Comparison of ENCODE assay signal across 8 cellular contexts in genomic region chr21:42923553-42924432, GRCh38. TPM values are rescaled to one million over a fixed set of nuclear protein-coding genes. Genes with fewer than 3 reads are reported as not detected.
A peak's percentile ranks its signal among the peaks of the same experiment; 100 is the strongest.
DNase-seq lines count a peak whose midpoint lies in the region; ATAC-seq lines count a peak whose summit lies in the region.

No MANE protein-coding gene starts in this region.

- DNase-seq in COLO668 (lab: John Stamatoyannopoulos, UW; ENCODE audit: unreplicated experiment): peak; percentile 84
- DNase-seq in H7: peak; percentile 91
- peak; percentile 96 for DNase-seq in NCI-H2029 (lab: John Stamatoyannopoulos, UW)
- peak; percentile 16 for DNase-seq in T-helper 9 cell
- DNase-seq in astrocyte of the hippocampus (ENCODE audit: low read depth, low spot score): peak; percentile 90
- peak in 39 of 51 donors; percentile 6 to 83 (median 50) for DNase-seq in hypothalamus (lab: John Stamatoyannopoulos, UW)
- peak; percentile 78 for DNase-seq in sciatic nerve (ENCODE audit: low spot score)
- DNase-seq in posterior vena cava (ENCODE audit: low spot score): no peak

- peak; percentile 93 for ATAC-seq in sciatic nerve

- intact Hi-C loops in sciatic nerve (cut with DNase I) (loop anchor here (5.0 kb wide), 1 partner anchor 49 kb away; the partner anchor contains the start of gene PKNOX1), posterior vena cava (cut with DNase I) (no loop called here)

- peak overlapping the region; percentile 64 for H3K4me3 ChIP-seq in H7 (ENCODE audit: insufficient read depth, low read depth, low read length)

- peaks cover 31% of the 10 kb centered on the region for H3K36me3 ChIP-seq in H7 (replicated peaks; ENCODE audit: control insufficient read depth, insufficient read depth, low read length)

- H3K27me3 ChIP-seq in H7 (ENCODE audit: control insufficient read depth, insufficient read depth, low read length): no peaks in the 10 kb centered on the region

RNA-seq across cellular contexts. Expression of gene ERVH48-1, which starts 1.6 kb away (rescaled TPM):
- 42.9 and 57.1 TPM in 2 replicates for total RNA-seq in H7 (2014; rRNA removed; shearing (Covaris generic))
- not detected for total RNA-seq in sciatic nerve
- total RNA-seq in posterior vena cava: not detected

RNA-seq across cellular contexts. Expression of gene NDUFV3, which starts 30.7 kb away (rescaled TPM):
- total RNA-seq in H7 (2014; rRNA removed; shearing (Covaris generic)): 40.5 and 41.9 TPM in 2 replicates
- total RNA-seq in sciatic nerve (43.8 TPM), posterior vena cava (10 to 100 TPM; 26.1 to 39.0 TPM)

RNA-seq across cellular contexts. Expression of gene WDR4, which starts 44.5 kb away (rescaled TPM):
- 12.9 and 15.3 TPM in 2 replicates for total RNA-seq in H7 (2014; rRNA removed; shearing (Covaris generic))
- 13.0 TPM for total RNA-seq in sciatic nerve
- total RNA-seq in posterior vena cava: 10 to 100 TPM; 12.1 to 13.4 TPM

RNA-seq across cellular contexts. Expression of gene PKNOX1, which starts 50.6 kb away (rescaled TPM):
- total RNA-seq in H7 (2014; rRNA removed; shearing (Covaris generic)): 17.7 and 20.0 TPM in 2 replicates
- 23.1 TPM for total RNA-seq in sciatic nerve
- total RNA-seq in posterior vena cava: 10 to 100 TPM; 22.5 to 22.7 TPM

Comparison
In these comparisons a context has a peak if more than half of its experiments do, and no peak if none do; other contexts are left out.
1. RNA of gene ERVH48-1, which starts 1.6 kb away (total RNA-seq): 42.9 to 57.1 TPM in H7; not detected in sciatic nerve (single experiment) and not detected in posterior vena cava; every median in the first group is over 10 times any median in the second.